Comparison of ENCODE assay signal across 17 cellular contexts in genomic region chr18:35139517-35139916, GRCh38.
"Had no signal": no experiment of that assay in that cellular context is flagged by ENCODE, and none has a peak within 500 bp of the region (broad histone marks: within the 10 kb centered on the region; RNA-seq: fewer than 3 reads in every experiment).

No MANE protein-coding gene starts in this region.

- DNase-seq: effector CD4-positive, alpha-beta T cell; heart right ventricle; hypothalamus; kidney; left colon; mesendoderm; naive B cell; right lobe of liver; stimulated activated CD4-positive, alpha-beta T cell treated with anti-CD3 and anti-CD28 coated beads, Interleukin-4, amount 100 ng/mL, for 1 hour; stimulated activated CD8-positive, alpha-beta memory T cell treated with anti-CD3 and anti-CD28 coated beads, Interleukin-4, amount 100 ng/mL, for 48 hours; stimulated activated naive CD8-positive, alpha-beta T cell treated with anti-CD3 and anti-CD28 coated beads, Interleukin-15, Interleukin-2, amounts not matched to agents 100 U/mL and 50 U/mL, for 24 hours; tibial artery; uterus had no signal

- H3K9me3 ChIP-seq: heart right ventricle, right lobe of liver, tibial artery, upper lobe of left lung, uterus had no signal

- H3K36me3 ChIP-seq: uterus had no signal

- H3K27me3 ChIP-seq: heart right ventricle, right lobe of liver, tibial artery, upper lobe of left lung, uterus had no signal

- H3K4me3 ChIP-seq: coronary artery, heart right ventricle, right lobe of liver, tibial artery, upper lobe of left lung, uterus had no signal

- H3K27ac ChIP-seq: coronary artery, right lobe of liver, tibial artery, upper lobe of left lung, uterus had no signal

- ATAC-seq: esophagus mucosa; heart right ventricle; left colon; right lobe of liver; stimulated activated effector memory CD8-positive, alpha-beta T cell treated with anti-CD3 and anti-CD28 coated beads, Interleukin-12 subunit alpha, Interleukin-12 subunit beta, amount 100 ng/mL, for 72 hours; stimulated activated naive CD8-positive, alpha-beta T cell treated with anti-CD3 and anti-CD28 coated beads, Interleukin-15, Interleukin-2, amounts not matched to agents 100 U/mL and 50 U/mL, for 24 hours had no signal

- H3K4me1 ChIP-seq: right lobe of liver, uterus had no signal
